In genomic region chr17:52383493-52384100, GRCh38 we compare ENCODE assay signal across 8 cellular contexts.
A peak's percentile ranks its signal among the peaks of the same experiment; 100 is the strongest.
DNase-seq lines count a peak whose midpoint lies in the region; ATAC-seq, FAIRE-seq and TF ChIP-seq lines count a peak whose summit lies in the region.

No MANE protein-coding gene starts in this region.

- DNase-seq in DMS53 treated with DMSO at 0.1 percent for 48 hours (lab: John Stamatoyannopoulos, UW; ENCODE audit: unreplicated experiment) (peak; percentile 96), H54 (ENCODE audit: insufficient read length, low spot score) (peak; percentile 56), NCI-H187 treated with DMSO at 0.1 percent for 48 hours (lab: John Stamatoyannopoulos, UW) (peak; percentile 35), hippocampal formation (lab: John Stamatoyannopoulos, UW) (peak; percentile 24 to 31)
- peak; percentile 33 for DNase-seq in activated CD8-positive, alpha-beta T cell treated with anti-CD3 and anti-CD28 coated beads, Interleukin-2, amount 10 ng/mL, durations not matched to agents 7 days and 5 days
- peak in 2 of 3 donors; percentile 3 to 20 for DNase-seq in stimulated activated CD4-positive, alpha-beta T cell treated with anti-CD3 and anti-CD28 coated beads, TNF-alpha, amount 100 ng/mL, for 48 hours (ENCODE audit: low read depth in 3 of 3)

- H3K27ac Mint-ChIP-seq in activated CD8-positive, alpha-beta T cell treated with anti-CD3 and anti-CD28 coated beads, Interleukin-2, amount 10 ng/mL, durations not matched to agents 7 days and 5 days: no peak overlapping the region

- H3K9me3 Mint-ChIP-seq in activated CD8-positive, alpha-beta T cell treated with anti-CD3 and anti-CD28 coated beads, Interleukin-2, amount 10 ng/mL, durations not matched to agents 7 days and 5 days (ENCODE audit: insufficient read depth): no peaks in the 10 kb centered on the region

- H3K36me3 Mint-ChIP-seq in activated CD8-positive, alpha-beta T cell treated with anti-CD3 and anti-CD28 coated beads, Interleukin-2, amount 10 ng/mL, durations not matched to agents 7 days and 5 days (ENCODE audit: low read depth): no peaks in the 10 kb centered on the region

- no peak for ATAC-seq in activated CD8-positive, alpha-beta T cell treated with anti-CD3 and anti-CD28 coated beads, Interleukin-2, amount 10 ng/mL, durations not matched to agents 7 days and 5 days
- ATAC-seq in HG03280 (IDR thresholded peaks at IDR 0.05; ENCODE audit: unreplicated experiment) (no peak), HG02970 (IDR thresholded peaks at IDR 0.05; ENCODE audit: low FRiP score, unreplicated experiment) (no peak)

- TF ChIP-seq POLR2A in H54 (IDR thresholded peaks at IDR 0.05; ENCODE audit: low read depth, low read length): no peak

- no peaks in the 10 kb centered on the region for H3K4me1 Mint-ChIP-seq in activated CD8-positive, alpha-beta T cell treated with anti-CD3 and anti-CD28 coated beads, Interleukin-2, amount 10 ng/mL, durations not matched to agents 7 days and 5 days (ENCODE audit: low read depth)

- FAIRE-seq in H54 (lab: Jason Lieb, UNC): peak; percentile 99

- no peak overlapping the region for H3K4me3 Mint-ChIP-seq in activated CD8-positive, alpha-beta T cell treated with anti-CD3 and anti-CD28 coated beads, Interleukin-2, amount 10 ng/mL, durations not matched to agents 7 days and 5 days

- no peaks in the 10 kb centered on the region for H3K27me3 Mint-ChIP-seq in activated CD8-positive, alpha-beta T cell treated with anti-CD3 and anti-CD28 coated beads, Interleukin-2, amount 10 ng/mL, durations not matched to agents 7 days and 5 days (ENCODE audit: low read depth)

- POLR2A ChIA-PET in activated CD8-positive, alpha-beta T cell treated with anti-CD3 and anti-CD28 coated beads, Interleukin-2, amount 10 ng/mL, durations not matched to agents 7 days and 5 days (lab: Charles Lee): no interaction called here

- CTCF ChIA-PET in activated CD8-positive, alpha-beta T cell treated with anti-CD3 and anti-CD28 coated beads, Interleukin-2, amount 10 ng/mL, durations not matched to agents 7 days and 5 days (lab: Charles Lee): interaction anchor here (2.6 kb wide), 1 partner anchor 8 kb away, joined by 6 read pairs; no protein-coding TSS in a partner anchor

Comparison
In these comparisons a context has a peak if more than half of its experiments do, and no peak if none do; other contexts are left out.
1. DNase-seq: peak in every context shown above with its lines; median percentile 96 in DMS53 treated with DMSO at 0.1 percent for 48 hours; 56 in H54; 35 in NCI-H187 treated with DMSO at 0.1 percent for 48 hours; 33 in activated CD8-positive, alpha-beta T cell treated with anti-CD3 and anti-CD28 coated beads, Interleukin-2, amount 10 ng/mL, durations not matched to agents 7 days and 5 days; 28 in hippocampal formation; 12 in stimulated activated CD4-positive, alpha-beta T cell treated with anti-CD3 and anti-CD28 coated beads, TNF-alpha, amount 100 ng/mL, for 48 hours.